8 cellular contexts compared by ENCODE assay signal in the genomic region with DNA sequence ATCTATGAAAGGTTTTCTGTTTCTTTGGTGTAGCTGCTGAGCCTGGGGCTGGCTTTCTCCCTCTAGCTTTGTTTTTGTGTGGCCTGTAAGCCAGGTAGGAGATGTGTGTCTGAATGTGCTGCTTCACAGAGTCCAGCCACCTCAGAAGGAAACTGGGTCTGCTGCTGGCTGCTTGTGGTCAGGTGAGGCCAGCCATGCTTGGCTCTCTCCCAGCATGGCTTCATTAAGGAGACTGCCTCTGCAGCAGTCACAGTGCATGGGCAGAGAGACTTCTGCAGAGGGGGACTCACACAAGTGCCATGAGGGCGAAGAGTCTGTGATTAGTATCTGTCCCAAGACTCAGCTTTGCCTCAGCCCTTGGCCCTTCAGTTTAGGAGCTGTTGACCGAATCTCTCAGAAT. TPM values are rescaled to one million over a fixed set of nuclear protein-coding genes. Genes with fewer than 3 reads are reported as not detected.
DNase-seq lines count a peak whose midpoint lies in the region; ATAC-seq and TF ChIP-seq lines count a peak whose summit lies in the region.

No MANE protein-coding gene starts in this region.

- H3K9ac ChIP-seq in HUES6 (ENCODE audit: low read length) (peak overlapping the region; percentile 47), fibroblast of lung (ENCODE audit: insufficient read depth, low read length) (no peak overlapping the region), colonic mucosa (ENCODE audit: low read depth in 2 of 2, low read length in 2 of 2) (no peak overlapping the region)

- H3K79me2 ChIP-seq in fibroblast of lung (ENCODE audit: control insufficient read depth, insufficient read depth, low read length), result peaks cover 1% of the 10 kb centered on the region

- in situ Hi-C loops in GM13976 (cut with MboI; ENCODE audit: low sequenced_read_pairs, unreplicated experiment), result no loop called here

- DNase-seq in GM13976 (ENCODE audit: low spot score) (peak; percentile 6), fibroblast of lung (ENCODE audit: low read depth in 2 of 2) (peak in 1 of 2 donors; percentile 72), upper lobe of right lung (no peak), colonic mucosa (no peak), esophagus squamous epithelium (lab: John Stamatoyannopoulos, UW) (no peak), NCI-H510A (lab: John Stamatoyannopoulos, UW) (no peak)

- H3K4me1 ChIP-seq in HUES6 (ENCODE audit: control insufficient read depth, insufficient read depth, low read length) (peaks cover 67% of the 10 kb centered on the region), fibroblast of lung (ENCODE audit: control insufficient read depth, extremely low read depth, insufficient read depth, low read length) (peaks cover 19% of the 10 kb centered on the region), upper lobe of right lung (peaks cover 21% of the 10 kb centered on the region), colonic mucosa (no peaks in the 10 kb centered on the region), esophagus squamous epithelium (peaks cover 14 to 45% (median 21%) of the 10 kb centered on the region in 3 donors)

- no peak overlapping the region for H2AFZ ChIP-seq in fibroblast of lung (ENCODE audit: low read length)

- intact Hi-C loops in upper lobe of right lung (cut with DNase I), result no loop called here
- intact Hi-C loops in colonic mucosa (cut with DNase I), result no loop called here
- intact Hi-C loops in esophagus squamous epithelium (cut with DNase I), result no loop called here

- no peaks in the 10 kb centered on the region for H4K20me1 ChIP-seq in fibroblast of lung (ENCODE audit: control insufficient read depth, extremely low read depth, insufficient read depth, low read length)

- ATAC-seq in GM21529 (IDR thresholded peaks at IDR 0.05; ENCODE audit: unreplicated experiment), result peak; percentile 88
- peak; percentile 55 for ATAC-seq in upper lobe of right lung

- peak overlapping the region; percentile 75 for H3K4me2 ChIP-seq in fibroblast of lung (ENCODE audit: extremely low read depth, insufficient read depth, low read length)

- H3K36me3 ChIP-seq in HUES6 (ENCODE audit: control insufficient read depth, insufficient read depth, low read length) (no peaks in the 10 kb centered on the region), fibroblast of lung (ENCODE audit: control insufficient read depth, insufficient read depth, low read length) (no peaks in the 10 kb centered on the region), upper lobe of right lung (no peaks in the 10 kb centered on the region), colonic mucosa (no peaks in the 10 kb centered on the region), esophagus squamous epithelium (no peaks in the 10 kb centered on the region)

- H3K27me3 ChIP-seq in HUES6 (ENCODE audit: control insufficient read depth, insufficient read depth, low read length) (no peaks in the 10 kb centered on the region), fibroblast of lung (ENCODE audit: control insufficient read depth, insufficient read depth, low read length) (no peaks in the 10 kb centered on the region), upper lobe of right lung (no peaks in the 10 kb centered on the region), colonic mucosa (no peaks in the 10 kb centered on the region), esophagus squamous epithelium (no peaks in the 10 kb centered on the region)

- TF ChIP-seq CTCF in GM13976 (IDR thresholded peaks at IDR 0.05; ENCODE audit: borderline replicate concordance, control extremely low read depth, extremely low read depth, insufficient read depth, missing control alignments) (no peak), fibroblast of lung (conservative IDR thresholded peaks at IDR 0.05 in 1 of 2, IDR thresholded peaks at IDR 0.05 in 1 of 2; ENCODE audit: low read depth in 1 of 2, low read length in 2 of 2) (no peak), upper lobe of right lung (IDR thresholded peaks at IDR 0.05) (no peak), colonic mucosa (IDR thresholded peaks at IDR 0.05) (no peak), esophagus squamous epithelium (IDR thresholded peaks at IDR 0.05) (no peak)

- WGBS in esophagus squamous epithelium, 2 donors, result 41 to 55% methylated on average over 2 of the region's 2 CpGs

- peak overlapping the region; percentile 28 for H3K4me3 ChIP-seq in HUES6 (ENCODE audit: low read depth, low read length)
- peak overlapping the region in 1 of 4 experiments; percentile 5 for H3K4me3 ChIP-seq in fibroblast of lung (replicated peaks in 1 of 4; ENCODE audit: control extremely low read depth in 1 of 4, insufficient read depth in 1 of 4, low read depth in 3 of 4, low read length in 4 of 4)
- H3K4me3 ChIP-seq in upper lobe of right lung, result no peak overlapping the region
- no peak overlapping the region for H3K4me3 ChIP-seq in colonic mucosa
- no peak overlapping the region for H3K4me3 ChIP-seq in esophagus squamous epithelium

- H3K27ac ChIP-seq in HUES6 (ENCODE audit: low read depth, low read length), result peak overlapping the region; percentile 88
- peak overlapping the region; percentile 45 for H3K27ac ChIP-seq in fibroblast of lung (ENCODE audit: insufficient read depth, low read length)
- no peak overlapping the region for H3K27ac ChIP-seq in upper lobe of right lung
- no peak overlapping the region for H3K27ac ChIP-seq in colonic mucosa
- H3K27ac ChIP-seq in esophagus squamous epithelium, result no peak overlapping the region

- TF ChIP-seq POLR2A in esophagus squamous epithelium (IDR thresholded peaks at IDR 0.05), result no peak

- H3K9me3 ChIP-seq in HUES6 (ENCODE audit: control insufficient read depth, insufficient read depth, low read depth, low read length), result no peaks in the 10 kb centered on the region
- no peaks in the 10 kb centered on the region for H3K9me3 ChIP-seq in fibroblast of lung (ENCODE audit: control insufficient read depth, insufficient read depth, low read depth, low read length)
- H3K9me3 ChIP-seq in upper lobe of right lung, result no peaks in the 10 kb centered on the region
- H3K9me3 ChIP-seq in colonic mucosa, result no peaks in the 10 kb centered on the region
- no peaks in the 10 kb centered on the region for H3K9me3 ChIP-seq in esophagus squamous epithelium

RNA-seq across cellular contexts. Expression of a gene that starts 50.6 kb away (rescaled TPM):
- total RNA-seq in fibroblast of lung (48.0 and 70.5 TPM in 2 replicates), upper lobe of right lung (43.6 TPM), colonic mucosa (100 to 1,000 TPM in 1 of 2 donors, 10 to 100 TPM in 1; 81.2 to 104 TPM), esophagus squamous epithelium (10 to 100 TPM; 27.4 to 40.1 (median 37.4) TPM)
- polyA plus RNA-seq in fibroblast of lung, result 36.6 and 51.6 TPM in 2 replicates
- polyA plus RNA-seq in fibroblast of lung (2012), result 26.3 and 38.4 TPM in 2 replicates
- 8.6 and 8.9 TPM in 2 replicates for polyA minus RNA-seq in fibroblast of lung (ENCODE audit: low replicate concordance)

Comparison
In these comparisons a context has a peak if more than half of its experiments do, and no peak if none do; other contexts are left out.
1. H3K27ac ChIP-seq: peak in HUES6 (single experiment) and fibroblast of lung (single experiment); none in upper lobe of right lung (single experiment), colonic mucosa (single experiment) and esophagus squamous epithelium (0 of 4).